ENCODE assay signal across 8 cellular contexts in genomic region chr12:124911521-124911920, GRCh38. TPM values are rescaled to one million over a fixed set of nuclear protein-coding genes. Genes with fewer than 3 reads are reported as not detected.
DNase-seq lines count a peak whose midpoint lies in the region; ATAC-seq and TF ChIP-seq lines count a peak whose summit lies in the region.
"Not testable (repeated sequence)": the region's sequence is repeated elsewhere in the genome, so short reads cannot be mapped to it uniquely, and the experiment has no call there.

No MANE protein-coding gene starts in this region.

- not testable (repeated sequence) for DNase-seq in CD4-positive, alpha-beta T cell; MG63; activated T-cell treated with anti-CD3 and anti-CD28 coated beads, Interleukin-2, amount 50 U/mL, for 24 hours; breast epithelium (ENCODE audit: low spot score in 2 of 2); fibroblast of mammary gland (ENCODE audit: low read depth); mesendoderm; transverse colon

- H4K8ac ChIP-seq in mesendoderm (ENCODE audit: low read depth, low read length): not testable (repeated sequence)

- not testable (repeated sequence) for H3K18ac ChIP-seq in mesendoderm (ENCODE audit: low read length)

- WGBS in mesendoderm (ENCODE audit: extremely low coverage, insufficient coverage, low lambda C conversion rate): no CpG with 5 or more reads among the region's 6 CpGs
- whole genome bisulfite sequencing in transverse colon (ENCODE audit: low coverage in 1 of 2), 2 donors: 48 to 63% methylated on average over 4 to 6 of the region's 6 CpGs

- intact Hi-C loops in CD4-positive, alpha-beta T cell (cut with DNase I, micrococcal nuclease); breast epithelium (cut with DNase I; ENCODE audit: low total_unique reads); transverse colon (cut with DNase I; ENCODE audit: low total_unique reads): not testable (repeated sequence)

- not testable (repeated sequence) for H3K23ac ChIP-seq in mesendoderm (ENCODE audit: low read length)

- not testable (repeated sequence) for TF ChIP-seq EP300 in transverse colon (IDR thresholded peaks at IDR 0.05; ENCODE audit: low read depth)

- H3K56ac ChIP-seq in mesendoderm (ENCODE audit: low read length): not testable (repeated sequence)

- H3K9ac ChIP-seq in mesendoderm (ENCODE audit: low read length); rectal smooth muscle tissue (ENCODE audit: low read length): not testable (repeated sequence)

- H3K27ac ChIP-seq in CD4-positive, alpha-beta T cell (ENCODE audit: low read depth, low read length); mesendoderm (ENCODE audit: low read depth, low read length): not testable (repeated sequence)
- peak overlapping the region; percentile 42 to 78 for H3K27ac ChIP-seq in breast epithelium
- peak overlapping the region; percentile 50 for H3K27ac ChIP-seq in rectal smooth muscle tissue (ENCODE audit: low read depth, low read length)
- peak overlapping the region; percentile 23 to 72 (median 64) for H3K27ac ChIP-seq in transverse colon

- peaks cover 62% of the 10 kb centered on the region for H3K4me1 Mint-ChIP-seq in CD4-positive, alpha-beta T cell (ENCODE audit: low read depth)
- H3K4me1 Mint-ChIP-seq in activated T-cell treated with anti-CD3 and anti-CD28 coated beads, Interleukin-2, amount 50 U/mL, for 24 hours (ENCODE audit: low read depth): peaks cover 60% of the 10 kb centered on the region

- not testable (repeated sequence) for H3K4ac ChIP-seq in mesendoderm (ENCODE audit: low read depth, low read length)

- H3K36me3 Mint-ChIP-seq in CD4-positive, alpha-beta T cell (ENCODE audit: low read depth): peaks cover 48% of the 10 kb centered on the region
- peaks cover 43% of the 10 kb centered on the region for H3K36me3 Mint-ChIP-seq in activated T-cell treated with anti-CD3 and anti-CD28 coated beads, Interleukin-2, amount 50 U/mL, for 24 hours (ENCODE audit: low read depth)

- H3K4me1 ChIP-seq in breast epithelium (peaks cover 12 to 18% of the 10 kb centered on the region in 2 donors), rectal smooth muscle tissue (ENCODE audit: control insufficient read depth, insufficient read depth, low read length) (peaks cover 30% of the 10 kb centered on the region), transverse colon (peaks cover 22 to 58% (median 46%) of the 10 kb centered on the region in 4 donors)
- not testable (repeated sequence) for H3K4me1 ChIP-seq in mesendoderm (ENCODE audit: control insufficient read depth, low read depth, low read length)

- CTCF ChIA-PET in CD4-positive, alpha-beta T cell (lab: Charles Lee): interaction anchor here (1.0 to 2.3 kb wide), 2 partner anchors 24 to 29 kb away, joined by 3 to 16 read pairs; no protein-coding TSS in a partner anchor

- H2AK5ac ChIP-seq in mesendoderm (ENCODE audit: low read length): not testable (repeated sequence)

- in situ Hi-C loops in transverse colon (cut with MboI; ENCODE audit: low pct_ligation_motif_present in 1 of 4, low pct_unique_long_range_greater_than_20kb in 1 of 4, low sequenced_read_pairs in 3 of 4): not testable (repeated sequence)

- peak overlapping the region; percentile 15 for H3K4me2 ChIP-seq in mesendoderm (ENCODE audit: low read length)

- H3K36me3 ChIP-seq in MG63: peaks cover 22% of the 10 kb centered on the region
- H3K36me3 ChIP-seq in breast epithelium: not testable (repeated sequence)
- peaks cover 14% of the 10 kb centered on the region for H3K36me3 ChIP-seq in mesendoderm (ENCODE audit: control insufficient read depth, insufficient read depth, low read length)
- peaks cover 25% of the 10 kb centered on the region for H3K36me3 ChIP-seq in rectal smooth muscle tissue (ENCODE audit: control insufficient read depth, insufficient read depth, low read length)
- H3K36me3 ChIP-seq in transverse colon: peaks cover 0 to 17% (median 7%) of the 10 kb centered on the region in 4 donors

- H3K27me3 ChIP-seq in CD4-positive, alpha-beta T cell (ENCODE audit: control insufficient read depth, insufficient read depth, low read length); MG63; breast epithelium; mesendoderm (ENCODE audit: insufficient read depth, low read length, poor library complexity); rectal smooth muscle tissue (ENCODE audit: control insufficient read depth, insufficient read depth, low read length); transverse colon: not testable (repeated sequence)

- H2BK120ac ChIP-seq in mesendoderm (ENCODE audit: low read depth, low read length): not testable (repeated sequence)

- H3K27me3 Mint-ChIP-seq in CD4-positive, alpha-beta T cell: peaks cover 11% of the 10 kb centered on the region
- not testable (repeated sequence) for H3K27me3 Mint-ChIP-seq in activated T-cell treated with anti-CD3 and anti-CD28 coated beads, Interleukin-2, amount 50 U/mL, for 24 hours

- peak overlapping the region; percentile 24 for H3K4me3 ChIP-seq in MG63
- peak overlapping the region; percentile 30 to 60 (median 33) for H3K4me3 ChIP-seq in breast epithelium
- H3K4me3 ChIP-seq in fibroblast of mammary gland (ENCODE audit: control insufficient read depth, low read depth, low read length): peak overlapping the region; percentile 50
- not testable (repeated sequence) for H3K4me3 ChIP-seq in mesendoderm (ENCODE audit: low read length)
- H3K4me3 ChIP-seq in rectal smooth muscle tissue (ENCODE audit: low read length): peak overlapping the region; percentile 50
- peak overlapping the region in 2 of 4 donors; percentile 11 to 43 for H3K4me3 ChIP-seq in transverse colon

- H4K5ac ChIP-seq in mesendoderm (ENCODE audit: low read length): not testable (repeated sequence)

- not testable (repeated sequence) for TF ChIP-seq POLR2A in breast epithelium (IDR thresholded peaks at IDR 0.05); transverse colon (IDR thresholded peaks at IDR 0.05)

- POLR2A ChIA-PET in CD4-positive, alpha-beta T cell (lab: Charles Lee): interaction anchor here (1.0 to 4.4 kb wide), 6 partner anchors 7 to 82 kb away, joined by 3 to 57 read pairs (median 10); partner anchors contain the start of gene BRI3BP

- not testable (repeated sequence) for H3K9me3 ChIP-seq in CD4-positive, alpha-beta T cell (ENCODE audit: control insufficient read depth, low read length); MG63; breast epithelium; transverse colon

- ATAC-seq in CD4-positive, alpha-beta T cell (ENCODE audit: poor library complexity): not testable (repeated sequence)

- not testable (repeated sequence) for H3K79me1 ChIP-seq in mesendoderm (ENCODE audit: low read length)

- H3K27ac Mint-ChIP-seq in CD4-positive, alpha-beta T cell: peak overlapping the region; percentile 69
- peak overlapping the region; percentile 83 for H3K27ac Mint-ChIP-seq in activated T-cell treated with anti-CD3 and anti-CD28 coated beads, Interleukin-2, amount 50 U/mL, for 24 hours

- H3K79me2 ChIP-seq in mesendoderm (ENCODE audit: control insufficient read depth, insufficient read depth, low read length): peaks cover 28% of the 10 kb centered on the region

- not testable (repeated sequence) for H2BK15ac ChIP-seq in mesendoderm (replicated peaks; ENCODE audit: low read depth)

- not testable (repeated sequence) for H2BK5ac ChIP-seq in mesendoderm (ENCODE audit: low read length)

- not testable (repeated sequence) for H3K9me3 Mint-ChIP-seq in CD4-positive, alpha-beta T cell; activated T-cell treated with anti-CD3 and anti-CD28 coated beads, Interleukin-2, amount 50 U/mL, for 24 hours

- H3K4me3 Mint-ChIP-seq in CD4-positive, alpha-beta T cell: peak overlapping the region; percentile 77
- peak overlapping the region; percentile 64 for H3K4me3 Mint-ChIP-seq in activated T-cell treated with anti-CD3 and anti-CD28 coated beads, Interleukin-2, amount 50 U/mL, for 24 hours

- TF ChIP-seq CTCF in CD4-positive, alpha-beta T cell (IDR thresholded peaks at IDR 0.05); breast epithelium (IDR thresholded peaks at IDR 0.05); fibroblast of mammary gland (conservative IDR thresholded peaks at IDR 0.05; ENCODE audit: control insufficient read depth, insufficient read depth, low read depth, low read length); transverse colon (IDR thresholded peaks at IDR 0.05): not testable (repeated sequence)

RNA-seq across cellular contexts. Expression of gene UBC, which starts 2.9 kb away (rescaled TPM):
- total RNA-seq in CD4-positive, alpha-beta T cell: 1,000 to 10,000 TPM; 1,389 to 1,410 TPM
- 1,042 and 1,166 TPM in 2 replicates for total RNA-seq in MG63 (2014; rRNA removed; shearing (Covaris generic); ENCODE audit: low replicate concordance)
- total RNA-seq in breast epithelium (1,000 to 10,000 TPM; 1,552 to 1,797 (median 1,598) TPM), transverse colon (1,000 to 10,000 TPM; 1,242 to 1,580 (median 1,406) TPM)
- 737 TPM for polyA plus RNA-seq in mesendoderm (2013, experiment 1 of 2)
- 751 TPM for polyA plus RNA-seq in mesendoderm (2013, experiment 2 of 2)

RNA-seq across cellular contexts. Expression of gene SCARB1, which starts 47.9 kb away (rescaled TPM):
- total RNA-seq in CD4-positive, alpha-beta T cell: 1 to 10 TPM; 2.3 to 3.7 TPM
- 35.4 and 66.8 TPM in 2 replicates for total RNA-seq in MG63 (2014; rRNA removed; shearing (Covaris generic); ENCODE audit: low replicate concordance)
- total RNA-seq in breast epithelium (10 to 100 TPM; 18.4 to 61.3 (median 20.2) TPM), transverse colon (100 to 1,000 TPM in 1 of 4 donors, 10 to 100 TPM in 3; 33.7 to 252 (median 43.6) TPM)
- polyA plus RNA-seq in mesendoderm (2013, experiment 1 of 2): 55.4 TPM
- polyA plus RNA-seq in mesendoderm (2013, experiment 2 of 2): 56.4 TPM
